Comparison of ENCODE assay signal across 10 cellular contexts in genomic region chr2:127576433-127577207, GRCh38. TPM values are rescaled to one million over a fixed set of nuclear protein-coding genes. Genes with fewer than 3 reads are reported as not detected.
A peak's percentile ranks its signal among the peaks of the same experiment; 100 is the strongest.
DNase-seq lines count a peak whose midpoint lies in the region; ATAC-seq and TF ChIP-seq lines count a peak whose summit lies in the region.
"Had no signal": no experiment of that assay in that cellular context is flagged by ENCODE, and none has a peak within 500 bp of the region (broad histone marks: within the 10 kb centered on the region; RNA-seq: fewer than 3 reads in every experiment).

No MANE protein-coding gene starts in this region.

- H2AK5ac ChIP-seq in neuronal stem cell (ENCODE audit: low read depth, low read length): peak overlapping the region; percentile 7

- no peak for ATAC-seq in HG02973 (IDR thresholded peaks at IDR 0.05; ENCODE audit: unreplicated experiment)

- no peak for TF ChIP-seq POLR2A in esophagus squamous epithelium (IDR thresholded peaks at IDR 0.05)

- no CpG with 5 or more reads among the region's 26 CpGs for WGBS in neuronal stem cell (ENCODE audit: extremely low coverage in 2 of 2, insufficient read length in 2 of 2, insufficient replicate concordance in 1 of 2), 2 donors
- WGBS in esophagus squamous epithelium, 2 donors: 82 to 85% methylated on average over 15 to 16 of the region's 26 CpGs

- intact Hi-C loops in esophagus squamous epithelium (cut with DNase I): no loop called here

- H3K18ac ChIP-seq in neuronal stem cell (ENCODE audit: low read length): no peak overlapping the region

- no peak overlapping the region for H3K4me2 ChIP-seq in neuronal stem cell (ENCODE audit: insufficient read depth, low read length, poor library complexity, severe bottlenecking)

- H3K4ac ChIP-seq in neuronal stem cell (ENCODE audit: low read length): no peak overlapping the region

- no peak overlapping the region for H2AFZ ChIP-seq in neuronal stem cell (ENCODE audit: low read length)

- H3K4me3 ChIP-seq in SJSA1 (no peak overlapping the region), foreskin fibroblast (ENCODE audit: low read depth in 1 of 2, low read length in 2 of 2) (no peak overlapping the region), neuronal stem cell (ENCODE audit: low read length in 2 of 2) (no peak overlapping the region), esophagus squamous epithelium (no peak overlapping the region)

- H3K27me3 ChIP-seq in SJSA1 (replicated peaks) (no peaks in the 10 kb centered on the region), neuronal stem cell (ENCODE audit: control insufficient read depth in 3 of 3, insufficient read depth in 3 of 3, low read depth in 1 of 3, low read length in 3 of 3) (peaks cover 0 to 24% (median 0%) of the 10 kb centered on the region in 3 experiments), esophagus squamous epithelium (no peaks in the 10 kb centered on the region)

- H4K91ac ChIP-seq in neuronal stem cell (ENCODE audit: low read depth, low read length, poor library complexity): no peak overlapping the region

- no peaks in the 10 kb centered on the region for H3K36me3 ChIP-seq in SJSA1
- H3K36me3 ChIP-seq in neuronal stem cell (replicated peaks in 1 of 2; ENCODE audit: control insufficient read depth in 2 of 2, insufficient read depth in 2 of 2, low read length in 2 of 2): no peaks in the 10 kb centered on the region
- H3K36me3 ChIP-seq in esophagus squamous epithelium: no peaks in the 10 kb centered on the region

- H3K4me1 ChIP-seq in SJSA1 (replicated peaks) (no peaks in the 10 kb centered on the region; the same call in 1 of the 2 replicates), neuronal stem cell (ENCODE audit: control insufficient read depth in 2 of 2, insufficient read depth in 1 of 2, low read depth in 1 of 2, low read length in 2 of 2) (no peaks in the 10 kb centered on the region), esophagus squamous epithelium (peaks cover 0 to 12% (median 6%) of the 10 kb centered on the region in 3 donors)

- no peak overlapping the region for H2BK5ac ChIP-seq in neuronal stem cell (ENCODE audit: low read length)

- no peak overlapping the region for H2BK120ac ChIP-seq in neuronal stem cell (ENCODE audit: low read depth, low read length)

- H3K27ac ChIP-seq in SJSA1 (no peak overlapping the region), neuronal stem cell (replicated peaks; ENCODE audit: low read length) (no peak overlapping the region), esophagus squamous epithelium (no peak overlapping the region)

- TF ChIP-seq CTCF in foreskin fibroblast (IDR thresholded peaks at IDR 0.05; ENCODE audit: low read depth, low read length): no peak
- TF ChIP-seq CTCF in esophagus squamous epithelium (IDR thresholded peaks at IDR 0.05): no peak

- peak overlapping the region; percentile 14 for H3K14ac ChIP-seq in neuronal stem cell (ENCODE audit: low read length)

- no peak overlapping the region for H3K23ac ChIP-seq in neuronal stem cell (ENCODE audit: low read depth, low read length, poor library complexity)

- H4K8ac ChIP-seq in neuronal stem cell (ENCODE audit: low read depth, low read length): no peak overlapping the region

- H2BK12ac ChIP-seq in neuronal stem cell (ENCODE audit: low read length): no peak overlapping the region

- H3K9me3 ChIP-seq in SJSA1 (replicated peaks) (no peaks in the 10 kb centered on the region), neuronal stem cell (replicated peaks in 1 of 2; ENCODE audit: control insufficient read depth in 2 of 2, insufficient read depth in 1 of 2, low read depth in 1 of 2, low read length in 2 of 2) (no peaks in the 10 kb centered on the region), esophagus squamous epithelium (no peaks in the 10 kb centered on the region)

- H3K79me1 ChIP-seq in neuronal stem cell (ENCODE audit: low read depth, low read length): no peaks in the 10 kb centered on the region

- H3K9ac ChIP-seq in neuronal stem cell (ENCODE audit: low read depth, low read length, poor library complexity): no peak overlapping the region

- no peak overlapping the region for H2BK15ac ChIP-seq in neuronal stem cell (ENCODE audit: low read length)

- DNase-seq in Ammon's horn (ENCODE audit: low spot score) (peak; percentile 63), SJSA1 (ENCODE audit: low read depth in 1 of 2, low spot score in 2 of 2) (peak; percentile 24 to 56), foreskin fibroblast (peak; percentile 85 to 96), neuronal stem cell (ENCODE audit: low spot score) (no peak), esophagus squamous epithelium (lab: John Stamatoyannopoulos, UW) (no peak), NCI-H1105 (lab: John Stamatoyannopoulos, UW) (no peak), DMS 273 treated with DMSO at 0.1 percent for 48 hours (lab: John Stamatoyannopoulos, UW) (no peak)
- DNase-seq: DND-41, immature natural killer cell had no signal

RNA-seq across cellular contexts. Expression of gene MYO7B, which starts 41.1 kb away (rescaled TPM):
- 1.2 and 1.8 TPM in 2 replicates for total RNA-seq in SJSA1 (2014; rRNA removed; shearing (Covaris generic))
- not detected for polyA plus RNA-seq in neuronal stem cell (2013, experiment 1 of 2)
- polyA plus RNA-seq in neuronal stem cell (2013, experiment 2 of 2): 0.03 TPM
- total RNA-seq in esophagus squamous epithelium: under 1 TPM in 1 of 4 donors, not detected in 3; 0.19 TPM

RNA-seq across cellular contexts. Expression of gene IWS1, which starts 50.3 kb away (rescaled TPM):
- 73.7 and 127 TPM in 2 replicates for total RNA-seq in SJSA1 (2014; rRNA removed; shearing (Covaris generic))
- 54.0 TPM for polyA plus RNA-seq in neuronal stem cell (2013, experiment 1 of 2)
- polyA plus RNA-seq in neuronal stem cell (2013, experiment 2 of 2): 53.1 TPM
- total RNA-seq in esophagus squamous epithelium: 10 to 100 TPM; 22.0 to 34.1 (median 28.9) TPM

Comparison
In these comparisons a context has a peak if more than half of its experiments do, and no peak if none do; other contexts are left out.
1. DNase-seq: peak in Ammon's horn (single experiment), SJSA1 (2 of 2) and foreskin fibroblast (2 of 2); none in neuronal stem cell (single experiment), esophagus squamous epithelium (single experiment), NCI-H1105 (single experiment) and DMS 273 treated with DMSO at 0.1 percent for 48 hours (single experiment).